Comparison of ENCODE assay signal across 15 cellular contexts in genomic region chr16:14398014-14398717, GRCh38.
"Had no signal": no experiment of that assay in that cellular context is flagged by ENCODE, and none has a peak within 500 bp of the region (broad histone marks: within the 10 kb centered on the region; RNA-seq: fewer than 3 reads in every experiment).

No MANE protein-coding gene starts in this region.

- H3K9me3 ChIP-seq: right lobe of liver, testis, upper lobe of right lung had no signal

- H3K9me3 Mint-ChIP-seq: activated CD4-positive, alpha-beta memory T cell treated with anti-CD3 and anti-CD28 coated beads, Interleukin-2, amount 10 ng/mL, durations not matched to agents 7 days and 5 days; activated naive CD8-positive, alpha-beta T cell treated with anti-CD3 and anti-CD28 coated beads, Interleukin-2, amount 10 ng/mL, durations not matched to agents 7 days and 5 days; activated T-cell treated with anti-CD3 and anti-CD28 coated beads, Interleukin-2, amount 50 U/mL, for 72 hours; nephron; stimulated activated naive CD8-positive, alpha-beta T cell treated with anti-CD3 and anti-CD28 coated beads, Interleukin-15, Interleukin-2, amounts not matched to agents 100 ng/mL and 50 ng/mL, for 24 hours had no signal

- H3K27ac Mint-ChIP-seq: activated CD4-positive, alpha-beta memory T cell treated with anti-CD3 and anti-CD28 coated beads, Interleukin-2, amount 10 ng/mL, durations not matched to agents 7 days and 5 days; activated CD4-positive, alpha-beta T cell treated with anti-CD3 and anti-CD28 coated beads for 36 hours; activated naive CD8-positive, alpha-beta T cell treated with anti-CD3 and anti-CD28 coated beads, Interleukin-2, amount 10 ng/mL, durations not matched to agents 7 days and 5 days; activated T-cell treated with anti-CD3 and anti-CD28 coated beads, Interleukin-2, amount 50 U/mL, for 72 hours; progenitor cell of endocrine pancreas; stimulated activated naive CD8-positive, alpha-beta T cell treated with anti-CD3 and anti-CD28 coated beads, Interleukin-15, Interleukin-2, amounts not matched to agents 100 ng/mL and 50 ng/mL, for 24 hours had no signal

- H3K36me3 Mint-ChIP-seq: activated naive CD8-positive, alpha-beta T cell treated with anti-CD3 and anti-CD28 coated beads, Interleukin-2, amount 10 ng/mL, durations not matched to agents 7 days and 5 days had no signal

- H3K36me3 ChIP-seq: right lobe of liver, upper lobe of right lung had no signal

- H3K4me3 Mint-ChIP-seq: activated CD4-positive, alpha-beta memory T cell treated with anti-CD3 and anti-CD28 coated beads, Interleukin-2, amount 10 ng/mL, durations not matched to agents 7 days and 5 days; activated CD4-positive, alpha-beta T cell treated with anti-CD3 and anti-CD28 coated beads for 36 hours; activated naive CD8-positive, alpha-beta T cell treated with anti-CD3 and anti-CD28 coated beads, Interleukin-2, amount 10 ng/mL, durations not matched to agents 7 days and 5 days; activated T-cell treated with anti-CD3 and anti-CD28 coated beads, Interleukin-2, amount 50 U/mL, for 72 hours; nephron; stimulated activated naive CD8-positive, alpha-beta T cell treated with anti-CD3 and anti-CD28 coated beads, Interleukin-15, Interleukin-2, amounts not matched to agents 100 ng/mL and 50 ng/mL, for 24 hours had no signal

- DNase-seq: activated CD4-positive, alpha-beta memory T cell treated with anti-CD3 and anti-CD28 coated beads, Interleukin-2, amount 10 ng/mL, durations not matched to agents 7 days and 5 days; activated CD4-positive, alpha-beta T cell treated with anti-CD3 and anti-CD28 coated beads for 36 hours; activated naive CD4-positive, alpha-beta T cell; activated naive CD8-positive, alpha-beta T cell treated with anti-CD3 and anti-CD28 coated beads, Interleukin-2, amount 10 ng/mL, durations not matched to agents 7 days and 5 days; activated T-cell treated with anti-CD3 and anti-CD28 coated beads, Interleukin-2, amount 50 U/mL, for 72 hours; dermis blood vessel endothelial cell; hippocampal formation; left ventricle myocardium superior; right lobe of liver; T-helper 2 cell; testis; upper lobe of right lung had no signal

- H3K4me3 ChIP-seq: right lobe of liver, testis, upper lobe of right lung had no signal

- H3K4me1 Mint-ChIP-seq: activated CD4-positive, alpha-beta memory T cell treated with anti-CD3 and anti-CD28 coated beads, Interleukin-2, amount 10 ng/mL, durations not matched to agents 7 days and 5 days; activated CD4-positive, alpha-beta T cell treated with anti-CD3 and anti-CD28 coated beads for 36 hours had no signal

- H3K27me3 Mint-ChIP-seq: activated CD4-positive, alpha-beta memory T cell treated with anti-CD3 and anti-CD28 coated beads, Interleukin-2, amount 10 ng/mL, durations not matched to agents 7 days and 5 days; activated CD4-positive, alpha-beta T cell treated with anti-CD3 and anti-CD28 coated beads for 36 hours; activated naive CD8-positive, alpha-beta T cell treated with anti-CD3 and anti-CD28 coated beads, Interleukin-2, amount 10 ng/mL, durations not matched to agents 7 days and 5 days; progenitor cell of endocrine pancreas; stimulated activated naive CD8-positive, alpha-beta T cell treated with anti-CD3 and anti-CD28 coated beads, Interleukin-15, Interleukin-2, amounts not matched to agents 100 ng/mL and 50 ng/mL, for 24 hours had no signal

- H3K27ac ChIP-seq: right lobe of liver, testis, upper lobe of right lung had no signal

- ATAC-seq: activated CD4-positive, alpha-beta T cell treated with anti-CD3 and anti-CD28 coated beads for 36 hours; activated T-cell treated with anti-CD3 and anti-CD28 coated beads, Interleukin-2, amount 50 U/mL, for 72 hours; upper lobe of right lung had no signal

- H3K27me3 ChIP-seq: right lobe of liver, testis, upper lobe of right lung had no signal

- H3K4me1 ChIP-seq: right lobe of liver, testis, upper lobe of right lung had no signal
